In genomic region chr20:57210054-57210910, GRCh38 we compare ENCODE assay signal across 2 cellular contexts.
TF ChIP-seq lines count a peak whose summit lies in the region.

No MANE protein-coding gene starts in this region.

TF ChIP-seq in GM12878, 131 proteins besides CTCF, POLR2A, EP300 and RAD21:
- no peak for TF ChIP-seq ESRRA (IDR thresholded peaks at IDR 0.05; ENCODE audit: low read length)
- peak; percentile 9; the same call in 1 of the 2 replicates for TF ChIP-seq NFXL1 (IDR thresholded peaks at IDR 0.05; ENCODE audit: borderline replicate concordance)

TF ChIP-seq in HepG2, 621 proteins besides CTCF, POLR2A, EP300 and RAD21 (continues in another document):
- TF ChIP-seq BRF2 (CRISPR knock-in tag; IDR thresholded peaks at IDR 0.05) (no peak), THRA (CRISPR knock-in tag; IDR thresholded peaks at IDR 0.05; ENCODE audit: borderline replicate concordance) (peak; percentile 18; the same call in 1 of the 2 replicates), ETV6 (CRISPR knock-in tag; conservative IDR thresholded peaks at IDR 0.05) (no peak; the same call in 1 of the 2 replicates), NR2F6 (IDR thresholded peaks at IDR 0.05) (no peak), NR2F6 (CRISPR knock-in tag; IDR thresholded peaks at IDR 0.05) (peak; percentile 20; the same call in 1 of the 2 replicates), ZNF607 (CRISPR knock-in tag; IDR thresholded peaks at IDR 0.05; ENCODE audit: borderline replicate concordance) (peak; percentile 50; the same call in 1 of the 2 replicates), ZNF580 (CRISPR knock-in tag; IDR thresholded peaks at IDR 0.05; ENCODE audit: borderline replicate concordance, low read depth) (no peak), ZNF839 (CRISPR knock-in tag; IDR thresholded peaks at IDR 0.05; ENCODE audit: borderline replicate concordance) (no peak), MIER2 (CRISPR knock-in tag; IDR thresholded peaks at IDR 0.05) (no peak), GPBP1L1 (CRISPR knock-in tag; IDR thresholded peaks at IDR 0.05) (no peak), ZNF574 (CRISPR knock-in tag; IDR thresholded peaks at IDR 0.05) (no peak), TFDP2 (CRISPR knock-in tag; IDR thresholded peaks at IDR 0.05) (no peak), ZNF407 (CRISPR knock-in tag; IDR thresholded peaks at IDR 0.05; ENCODE audit: not compliant biosample characterization) (peak; percentile 35), PHF21A (CRISPR knock-in tag; IDR thresholded peaks at IDR 0.05) (peak; percentile 53), HOXA5 (CRISPR knock-in tag; IDR thresholded peaks at IDR 0.05) (no peak), ZNF17 (CRISPR knock-in tag; IDR thresholded peaks at IDR 0.05) (no peak), ZNF547 (CRISPR knock-in tag; IDR thresholded peaks at IDR 0.05) (peak; percentile 58; the same call in 1 of the 2 replicates), ZNF367 (CRISPR knock-in tag; IDR thresholded peaks at IDR 0.05; ENCODE audit: borderline replicate concordance) (no peak), HNF1B (CRISPR knock-in tag; IDR thresholded peaks at IDR 0.05) (peak; percentile 99), ZNF543 (CRISPR knock-in tag; IDR thresholded peaks at IDR 0.05) (0 out of 2 replicates have a peak, but pooled peaks have one; percentile 18), HNF4A (CRISPR knock-in tag; IDR thresholded peaks at IDR 0.05) (no peak), SP2 (CRISPR knock-in tag; IDR thresholded peaks at IDR 0.05) (0 out of 2 replicates have a peak, but pooled peaks have one; percentile 23), KMT2A (CRISPR knock-in tag; IDR thresholded peaks at IDR 0.05) (no peak), ZNF350 (CRISPR knock-in tag; IDR thresholded peaks at IDR 0.05; ENCODE audit: borderline replicate concordance, low read depth) (0 out of 2 replicates have a peak, but pooled peaks have one; percentile 21), MXD1 (CRISPR knock-in tag; IDR thresholded peaks at IDR 0.05) (no peak), FOXO1 (CRISPR knock-in tag; IDR thresholded peaks at IDR 0.05) (no peak), MLXIP (CRISPR knock-in tag; IDR thresholded peaks at IDR 0.05; ENCODE audit: borderline replicate concordance) (no peak), ZFP37 (CRISPR knock-in tag; IDR thresholded peaks at IDR 0.05; ENCODE audit: borderline replicate concordance) (no peak), ZEB1 (IDR thresholded peaks at IDR 0.05; ENCODE audit: insufficient replicate concordance, low read depth) (peak; percentile 82), DRAP1 (CRISPR knock-in tag; IDR thresholded peaks at IDR 0.05) (no peak), ESRRA (CRISPR knock-in tag; IDR thresholded peaks at IDR 0.05; ENCODE audit: low read depth) (no peak), MAFK (conservative IDR thresholded peaks at IDR 0.05 in 1 of 2, IDR thresholded peaks at IDR 0.05 in 1 of 2; ENCODE audit: low read length in 2 of 2) (no peak), ZNF644 (CRISPR knock-in tag; IDR thresholded peaks at IDR 0.05; ENCODE audit: low read depth) (0 out of 2 replicates have a peak, but pooled peaks have one; percentile 12)
